ENCODE assay signal across 11 cellular contexts in genomic region chr3:139735191-139735590, GRCh38. TPM values are rescaled to one million over a fixed set of nuclear protein-coding genes. Genes with fewer than 3 reads are reported as not detected.
"Had no signal": no experiment of that assay in that cellular context is flagged by ENCODE, and none has a peak within 500 bp of the region (broad histone marks: within the 10 kb centered on the region; RNA-seq: fewer than 3 reads in every experiment).

No MANE protein-coding gene starts in this region.

- H3K4me1 ChIP-seq: HAP-1 had no signal

- FAIRE-seq: H1, H54 had no signal

- H3K9me3 ChIP-seq: HAP-1 had no signal

- ATAC-seq: GM23338, HCT116 had no signal

- DNase-seq: GM23248, GOT3, H7, HCEC 1CT, HFFc6 had no signal

- H3K4me1 Mint-ChIP-seq: GM23338 had no signal

- H3K27ac Mint-ChIP-seq: GM23338, HFFc6 had no signal

- H3K4me3 ChIP-seq: GM23248, GM23338, HAP-1 had no signal

- H3K27ac ChIP-seq: GM23248 had no signal

- H3K9ac ChIP-seq: GM23248 had no signal

- H3K36me3 ChIP-seq: HAP-1 had no signal

- H2AFZ ChIP-seq: GM23248, GM23338 had no signal

- H3K4me3 Mint-ChIP-seq: GM23338, HFFc6 had no signal

- H3K9me3 Mint-ChIP-seq: GM23338 had no signal

- H3K4me2 ChIP-seq: GM23338 had no signal

RNA-seq across cellular contexts. Expression of gene NMNAT3, which starts 57.4 kb away (rescaled TPM):
- total RNA-seq: GM23248, H4 had no signal
- polyA plus RNA-seq: GM23248 had no signal
